Comparison of ENCODE assay signal across 1 cellular context in genomic region chr3:46908986-46909534, GRCh38.
TF ChIP-seq lines count a peak whose summit lies in the region.

No MANE protein-coding gene starts in this region.

TF ChIP-seq in A549, 52 proteins besides CTCF, POLR2A, EP300 and RAD21 (continued from another document):
- TF ChIP-seq USF2 (IDR thresholded peaks at IDR 0.05): no peak
- TF ChIP-seq ZFP36 (IDR thresholded peaks at IDR 0.05; ENCODE audit: borderline replicate concordance, partially characterized antibody): no peak
- TF ChIP-seq ZC3H11A (IDR thresholded peaks at IDR 0.05): no peak
- TF ChIP-seq HEYL (CRISPR knock-in tag; IDR thresholded peaks at IDR 0.05): no peak
- no peak for TF ChIP-seq JUN (IDR thresholded peaks at IDR 0.05)
- TF ChIP-seq SMC3 (IDR thresholded peaks at IDR 0.05): no peak
- no peak for TF ChIP-seq ESRRA (IDR thresholded peaks at IDR 0.05; ENCODE audit: borderline replicate concordance, low read length)
- TF ChIP-seq EHF (CRISPR knock-in tag; IDR thresholded peaks at IDR 0.05): no peak
- no peak for TF ChIP-seq PHF8 (IDR thresholded peaks at IDR 0.05; ENCODE audit: borderline replicate concordance, low read depth)
- no peak for TF ChIP-seq CBX8 (IDR thresholded peaks at IDR 0.05)
TF ChIP-seq in A549: peak in this region for 0.
